In genomic region chr14:72892879-72893635, GRCh38 we compare ENCODE assay signal across 1 cellular context.
A peak's percentile ranks its signal among the peaks of the same experiment; 100 is the strongest.
TF ChIP-seq lines count a peak whose summit lies in the region.

No MANE protein-coding gene starts in this region.

TF ChIP-seq in K562, 482 proteins besides CTCF, POLR2A, EP300 and RAD21:
- TF ChIP-seq ZNF318 (IDR thresholded peaks at IDR 0.05; ENCODE audit: borderline replicate concordance in 1 of 2, low read depth in 1 of 2) (no peak), SREBF1 (IDR thresholded peaks at IDR 0.05; ENCODE audit: borderline replicate concordance, low read depth, low read length) (no peak), ZNF143 (CRISPR knock-in tag; IDR thresholded peaks at IDR 0.05) (no peak), SAFB (IDR thresholded peaks at IDR 0.05; ENCODE audit: borderline replicate concordance, low read depth, low read length) (peak; percentile 57; the same call in 1 of the 2 replicates), ZNF121 (CRISPR knock-in tag; conservative IDR thresholded peaks at IDR 0.05) (no peak), E2F8 (IDR thresholded peaks at IDR 0.05; ENCODE audit: low read depth, partially characterized antibody) (no peak), SIN3A (IDR thresholded peaks at IDR 0.05; ENCODE audit: borderline replicate concordance in 2 of 2, control insufficient read depth in 1 of 2, low read depth in 2 of 2, low read length in 2 of 2) (no peak), MAZ (CRISPR knock-in tag; conservative IDR thresholded peaks at IDR 0.05 in 1 of 2, IDR thresholded peaks at IDR 0.05 in 1 of 2) (0 out of 4 replicates have a peak, but pooled peaks of 1 of the 2 experiments have one; percentile 17), MTA1 (IDR thresholded peaks at IDR 0.05; ENCODE audit: borderline replicate concordance) (no peak), ZNF511 (CRISPR knock-in tag; IDR thresholded peaks at IDR 0.05) (no peak), HNRNPLL (IDR thresholded peaks at IDR 0.05; ENCODE audit: low read depth, low read length, poor library complexity, severe bottlenecking) (peak; percentile 53), ZNF263 (CRISPR knock-in tag; IDR thresholded peaks at IDR 0.05; ENCODE audit: borderline replicate concordance) (0 out of 2 replicates have a peak, but pooled peaks have one; percentile 15), NFIX (CRISPR knock-in tag; IDR thresholded peaks at IDR 0.05; ENCODE audit: low read depth) (no peak), CHD1 (IDR thresholded peaks at IDR 0.05; ENCODE audit: low read length) (peak; percentile 56), ZNF253 (CRISPR knock-in tag; conservative IDR thresholded peaks at IDR 0.05) (no peak), UBTF (IDR thresholded peaks at IDR 0.05; ENCODE audit: borderline replicate concordance in 1 of 2, low read depth in 2 of 2, low read length in 2 of 2) (peak in 1 of 2 experiments; percentile 47; a peak in 2 of 4 replicates), KLF13 (tag; IDR thresholded peaks at IDR 0.05; ENCODE audit: borderline replicate concordance, low read depth) (no peak), ZNF644 (tag; IDR thresholded peaks at IDR 0.05; ENCODE audit: low read depth) (no peak), YY1 (IDR thresholded peaks at IDR 0.05; ENCODE audit: borderline replicate concordance in 1 of 3, control insufficient read depth in 1 of 3, extremely low read depth in 1 of 3, insufficient read depth in 3 of 3, insufficient read length in 1 of 3, insufficient replicate concordance in 2 of 3, low read depth in 1 of 3, low read length in 2 of 3) (no peak), RBBP5 (IDR thresholded peaks at IDR 0.05; ENCODE audit: borderline replicate concordance, insufficient read depth, low read length, poor library complexity, severe bottlenecking) (peak; percentile 8), HLTF (IDR thresholded peaks at IDR 0.05) (no peak)
